In the genomic region with DNA sequence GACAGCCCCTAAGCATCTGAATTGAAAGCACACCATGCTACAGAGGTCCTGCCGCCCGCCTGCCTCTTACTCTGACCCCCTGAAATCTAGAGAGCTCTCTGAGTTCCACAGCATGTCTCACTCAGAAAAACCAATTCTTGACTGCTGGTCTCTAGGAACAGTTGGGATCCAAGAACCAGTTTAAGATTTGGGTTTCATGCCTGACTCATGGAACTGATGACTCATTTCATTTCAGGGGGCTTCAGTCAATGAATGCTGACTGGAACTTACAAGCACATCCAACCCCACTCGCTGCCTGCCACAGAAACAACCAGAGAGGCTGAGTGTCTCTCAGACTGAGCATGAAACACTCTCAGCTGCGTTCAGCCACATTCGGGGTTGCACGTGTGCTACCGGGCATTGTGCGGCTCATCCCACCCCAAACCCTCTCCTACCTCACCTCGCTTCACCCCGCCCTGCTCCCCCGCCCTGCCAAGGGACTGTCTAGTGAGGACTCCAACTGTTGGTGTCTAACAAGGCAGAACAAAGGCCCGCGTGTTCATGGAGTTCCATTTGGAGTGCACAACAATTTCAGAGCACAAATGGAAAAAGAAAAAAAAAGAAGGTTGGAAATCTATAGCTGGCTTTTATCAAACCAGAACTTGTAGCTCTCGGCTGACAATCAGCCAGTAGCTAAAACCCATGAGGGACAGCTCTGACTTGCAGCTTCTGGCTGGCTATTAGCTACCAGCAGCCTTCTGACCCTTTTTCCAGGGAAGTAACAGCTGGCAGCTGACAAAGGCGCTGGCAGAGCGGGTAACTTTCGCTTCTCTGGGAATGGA, we compare ENCODE assay signal across 11 cellular contexts. TPM values are rescaled to one million over a fixed set of nuclear protein-coding genes. Genes with fewer than 3 reads are reported as not detected.
A peak's percentile ranks its signal among the peaks of the same experiment; 100 is the strongest.
DNase-seq lines count a peak whose midpoint lies in the region; TF ChIP-seq lines count a peak whose summit lies in the region.
"Had no signal": no experiment of that assay in that cellular context is flagged by ENCODE, and none has a peak within 500 bp of the region (broad histone marks: within the 10 kb centered on the region; RNA-seq: fewer than 3 reads in every experiment).

No MANE protein-coding gene starts in this region.

- peak overlapping the region in 3 of 4 donors; percentile 23 to 33 (median 29) for H3K4me3 ChIP-seq in esophagus squamous epithelium
- H3K4me3 ChIP-seq in ovary, result peak overlapping the region; percentile 9

- TF ChIP-seq CTCF in esophagus squamous epithelium (IDR thresholded peaks at IDR 0.05), result no peak
- TF ChIP-seq CTCF in ovary (IDR thresholded peaks at IDR 0.05), result no peak

- H3K27ac ChIP-seq in esophagus squamous epithelium, result peak overlapping the region; percentile 42 to 84 (median 69)
- no peak overlapping the region for H3K27ac ChIP-seq in ovary

- DNase-seq in D341Med (ENCODE audit: low spot score), result peak; percentile 60
- peak; percentile 46 to 81 for DNase-seq in NCI-H446 (lab: John Stamatoyannopoulos, UW)
- no peak for DNase-seq in esophagus squamous epithelium (lab: John Stamatoyannopoulos, UW)
- DNase-seq in ovary, result no peak
- no peak for DNase-seq in activated naive CD4-positive, alpha-beta T cell treated with anti-CD3 and anti-CD28 coated beads, Interleukin-2, amount 50 U/mL, for 16 hours
- DNase-seq in stimulated activated CD4-positive, alpha-beta T cell treated with anti-CD3 and anti-CD28 coated beads, Interleukin-12 subunit alpha, Interleukin-12 subunit beta, amount 100 ng/mL, for 4 hours, result no peak
- no peak for DNase-seq in islet precursor cell
- no peak for DNase-seq in GM19238 (ENCODE audit: insufficient read length, low spot score)
- DNase-seq: GF-D8; SIG-M5; stimulated activated CD4-positive, alpha-beta T cell treated with anti-CD3 and anti-CD28 coated beads, Interleukin-15, amount 100 ng/mL, for 24 hours had no signal

- H3K27me3 ChIP-seq in esophagus squamous epithelium, result peaks cover 0 to 5% (median 0%) of the 10 kb centered on the region in 4 donors
- no peaks in the 10 kb centered on the region for H3K27me3 ChIP-seq in ovary

- TF ChIP-seq POLR2A in esophagus squamous epithelium (IDR thresholded peaks at IDR 0.05) (no peak), ovary (IDR thresholded peaks at IDR 0.05) (no peak)

- 20 to 47% methylated on average over 7 to 13 of the region's 17 CpGs for WGBS in esophagus squamous epithelium, 2 donors
- WGBS in ovary, 3 donors, result 62 to 78% (median 76%) methylated on average over 17 of the region's 17 CpGs

- no peak for TF ChIP-seq EP300 in ovary (IDR thresholded peaks at IDR 0.05)

- peaks cover 0 to 64% (median 39%) of the 10 kb centered on the region in 3 donors for H3K4me1 ChIP-seq in esophagus squamous epithelium
- H3K4me1 ChIP-seq in ovary (ENCODE audit: insufficient read depth), result no peaks in the 10 kb centered on the region

- intact Hi-C loops in esophagus squamous epithelium (cut with DNase I), result no loop called here
- intact Hi-C loops in ovary (cut with DNase I), result no loop called here

- H3K9me3 ChIP-seq in esophagus squamous epithelium (peaks cover 0 to 5% (median 0%) of the 10 kb centered on the region in 3 donors), ovary (no peaks in the 10 kb centered on the region)

- H3K36me3 ChIP-seq in esophagus squamous epithelium (no peaks in the 10 kb centered on the region), ovary (no peaks in the 10 kb centered on the region)

RNA-seq across cellular contexts. Expression of gene TRAF3IP2, which starts 20.0 kb away (rescaled TPM):
- 10 to 100 TPM; 36.8 to 52.1 (median 46.7) TPM for total RNA-seq in esophagus squamous epithelium
- 10 to 100 TPM; 14.9 to 43.0 (median 23.8) TPM for total RNA-seq in ovary
- 10 to 100 TPM; 19.2 to 26.0 TPM for polyA plus RNA-seq in ovary

Comparison
In these comparisons a context has a peak if more than half of its experiments do, and no peak if none do; other contexts are left out.
1. DNase-seq: peak in D341Med (single experiment) and NCI-H446 (2 of 2); none in esophagus squamous epithelium (single experiment), ovary (0 of 5), activated naive CD4-positive, alpha-beta T cell treated with anti-CD3 and anti-CD28 coated beads, Interleukin-2, amount 50 U/mL, for 16 hours (single experiment), stimulated activated CD4-positive, alpha-beta T cell treated with anti-CD3 and anti-CD28 coated beads, Interleukin-12 subunit alpha, Interleukin-12 subunit beta, amount 100 ng/mL, for 4 hours (single experiment), islet precursor cell (single experiment) and GM19238 (single experiment).
2. H3K27ac ChIP-seq: peak in esophagus squamous epithelium (4 of 4); none in ovary (0 of 2).